ENCODE assay signal across 31 cellular contexts in genomic region chr11:14956111-14956510, GRCh38. TPM values are rescaled to one million over a fixed set of nuclear protein-coding genes. Genes with fewer than 3 reads are reported as not detected.
"Had no signal": no experiment of that assay in that cellular context is flagged by ENCODE, and none has a peak within 500 bp of the region (broad histone marks: within the 10 kb centered on the region; RNA-seq: fewer than 3 reads in every experiment).

No MANE protein-coding gene starts in this region.

- H3K9me3 Mint-ChIP-seq: activated CD4-positive, alpha-beta T cell treated with anti-CD3 and anti-CD28 coated beads, Interleukin-2, amount 10 ng/mL, durations not matched to agents 7 days and 5 days; activated CD8-positive, alpha-beta T cell treated with anti-CD3 and anti-CD28 coated beads for 36 hours; activated T-helper 17 cell treated with anti-CD3 and anti-CD28 coated beads, Interleukin-2, amount 50 U/mL, for 72 hours; central memory CD8-positive, alpha-beta T cell; endodermal cell had no signal

- H3K4me1 Mint-ChIP-seq: activated CD4-positive, alpha-beta T cell treated with anti-CD3 and anti-CD28 coated beads for 36 hours; activated CD4-positive, alpha-beta T cell treated with anti-CD3 and anti-CD28 coated beads, Interleukin-2, amount 10 ng/mL, durations not matched to agents 7 days and 5 days; activated T-helper 17 cell treated with anti-CD3 and anti-CD28 coated beads, Interleukin-2, amount 50 U/mL, for 72 hours; central memory CD8-positive, alpha-beta T cell had no signal

- H3K4me1 ChIP-seq: foreskin keratinocyte, gastrocnemius medialis, heart left ventricle had no signal

- ATAC-seq: activated CD4-positive, alpha-beta T cell treated with anti-CD3 and anti-CD28 coated beads for 36 hours; activated CD8-positive, alpha-beta T cell treated with anti-CD3 and anti-CD28 coated beads for 36 hours; activated T-cell treated with anti-CD3 and anti-CD28 coated beads, Interleukin-2, amount 50 U/mL, for 4 hours; activated T-helper 17 cell treated with anti-CD3 and anti-CD28 coated beads, Interleukin-2, amount 50 U/mL, for 72 hours; esophagus mucosa; foreskin keratinocyte; gastrocnemius medialis; heart left ventricle had no signal

- H3K36me3 ChIP-seq: brain microvascular endothelial cell, gastrocnemius medialis, heart left ventricle had no signal

- DNase-seq: activated CD4-positive, alpha-beta T cell treated with anti-CD3 and anti-CD28 coated beads for 36 hours; activated CD4-positive, alpha-beta T cell treated with anti-CD3 and anti-CD28 coated beads, Interleukin-2, amount 10 ng/mL, durations not matched to agents 7 days and 5 days; activated CD4-positive, alpha-beta T cell treated with anti-CD3 and anti-CD28 coated beads, Interleukin-2, amount 50 U/mL, for 48 hours; activated CD4-positive, CD25-positive, alpha-beta regulatory T cell; activated CD4-positive, CD25-positive, alpha-beta regulatory T cell treated with anti-CD3 and anti-CD28 coated beads, Interleukin-2, amount 50 U/mL, for 72 hours; activated CD8-positive, alpha-beta memory T cell treated with anti-CD3 and anti-CD28 coated beads for 24 hours; activated CD8-positive, alpha-beta T cell treated with anti-CD3 and anti-CD28 coated beads for 36 hours; activated effector memory CD4-positive, alpha-beta T cell treated with Interleukin-2 at 50 U/mL for 16 hours; activated gamma-delta T cell treated with Interleukin-2 at 50 U/mL for 16 hours; activated naive CD4-positive, alpha-beta T cell treated with anti-CD3 and anti-CD28 coated beads, Interleukin-2, amount 50 U/mL, for 16 hours; activated naive CD4-positive, alpha-beta T cell treated with Interleukin-2 at 50 U/mL for 16 hours; activated T-cell treated with anti-CD3 and anti-CD28 coated beads, Interleukin-2, amount 50 U/mL, for 4 hours; amniotic stem cell; anterior cingulate cortex; brain microvascular endothelial cell; dorsolateral prefrontal cortex; effector memory CD4-positive, alpha-beta T cell; endodermal cell; foreskin keratinocyte; gastrocnemius medialis; glutamatergic neuron; heart left ventricle; T-helper 2 cell had no signal

- H3K27me3 Mint-ChIP-seq: activated naive CD8-positive, alpha-beta T cell; dendritic cell treated with granulocyte-macrophage colony-stimulating factor and Interleukin-4, amounts not matched to agents 40 ng/mL and 50 ng/mL, for 4 days had no signal

- H3K27ac ChIP-seq: brain microvascular endothelial cell, coronary artery, dorsolateral prefrontal cortex, foreskin keratinocyte, gastrocnemius medialis, heart left ventricle had no signal

- H3K27ac Mint-ChIP-seq: activated CD4-positive, alpha-beta T cell treated with anti-CD3 and anti-CD28 coated beads for 36 hours; activated CD4-positive, alpha-beta T cell treated with anti-CD3 and anti-CD28 coated beads, Interleukin-2, amount 10 ng/mL, durations not matched to agents 7 days and 5 days; activated CD8-positive, alpha-beta T cell treated with anti-CD3 and anti-CD28 coated beads for 36 hours; activated naive CD8-positive, alpha-beta T cell; activated T-helper 17 cell treated with anti-CD3 and anti-CD28 coated beads, Interleukin-2, amount 50 U/mL, for 72 hours; dendritic cell treated with granulocyte-macrophage colony-stimulating factor and Interleukin-4, amounts not matched to agents 40 ng/mL and 50 ng/mL, for 4 days; endodermal cell had no signal

- H3K4me3 ChIP-seq: coronary artery, dorsolateral prefrontal cortex, gastrocnemius medialis, heart left ventricle had no signal

- H3K4me3 Mint-ChIP-seq: activated CD4-positive, alpha-beta T cell treated with anti-CD3 and anti-CD28 coated beads for 36 hours; activated CD4-positive, alpha-beta T cell treated with anti-CD3 and anti-CD28 coated beads, Interleukin-2, amount 10 ng/mL, durations not matched to agents 7 days and 5 days; activated CD8-positive, alpha-beta T cell treated with anti-CD3 and anti-CD28 coated beads for 36 hours; activated naive CD8-positive, alpha-beta T cell; activated T-cell treated with anti-CD3 and anti-CD28 coated beads, Interleukin-2, amount 50 U/mL, for 4 hours; activated T-helper 17 cell treated with anti-CD3 and anti-CD28 coated beads, Interleukin-2, amount 50 U/mL, for 72 hours; central memory CD8-positive, alpha-beta T cell; dendritic cell treated with granulocyte-macrophage colony-stimulating factor and Interleukin-4, amounts not matched to agents 40 ng/mL and 50 ng/mL, for 4 days; endodermal cell had no signal

- H3K9me3 ChIP-seq: gastrocnemius medialis, heart left ventricle had no signal

- H3K27me3 ChIP-seq: brain microvascular endothelial cell, gastrocnemius medialis had no signal

RNA-seq across cellular contexts. Expression of gene CALCA, which starts 16.0 kb away (rescaled TPM):
- total RNA-seq: activated CD4-positive, alpha-beta T cell treated with anti-CD3 and anti-CD28 coated beads for 36 hours; activated CD4-positive, alpha-beta T cell treated with anti-CD3 and anti-CD28 coated beads, Interleukin-2, amount 10 ng/mL, durations not matched to agents 7 days and 5 days; activated CD8-positive, alpha-beta T cell treated with anti-CD3 and anti-CD28 coated beads for 36 hours; activated T-cell treated with anti-CD3 and anti-CD28 coated beads, Interleukin-2, amount 50 U/mL, for 4 hours; activated T-helper 17 cell treated with anti-CD3 and anti-CD28 coated beads, Interleukin-2, amount 50 U/mL, for 72 hours; astrocyte; bronchial epithelial cell; endodermal cell; esophagus mucosa; foreskin keratinocyte; gastrocnemius medialis had no signal
